ENCODE assay signal across 1 cellular context in the genomic region with DNA sequence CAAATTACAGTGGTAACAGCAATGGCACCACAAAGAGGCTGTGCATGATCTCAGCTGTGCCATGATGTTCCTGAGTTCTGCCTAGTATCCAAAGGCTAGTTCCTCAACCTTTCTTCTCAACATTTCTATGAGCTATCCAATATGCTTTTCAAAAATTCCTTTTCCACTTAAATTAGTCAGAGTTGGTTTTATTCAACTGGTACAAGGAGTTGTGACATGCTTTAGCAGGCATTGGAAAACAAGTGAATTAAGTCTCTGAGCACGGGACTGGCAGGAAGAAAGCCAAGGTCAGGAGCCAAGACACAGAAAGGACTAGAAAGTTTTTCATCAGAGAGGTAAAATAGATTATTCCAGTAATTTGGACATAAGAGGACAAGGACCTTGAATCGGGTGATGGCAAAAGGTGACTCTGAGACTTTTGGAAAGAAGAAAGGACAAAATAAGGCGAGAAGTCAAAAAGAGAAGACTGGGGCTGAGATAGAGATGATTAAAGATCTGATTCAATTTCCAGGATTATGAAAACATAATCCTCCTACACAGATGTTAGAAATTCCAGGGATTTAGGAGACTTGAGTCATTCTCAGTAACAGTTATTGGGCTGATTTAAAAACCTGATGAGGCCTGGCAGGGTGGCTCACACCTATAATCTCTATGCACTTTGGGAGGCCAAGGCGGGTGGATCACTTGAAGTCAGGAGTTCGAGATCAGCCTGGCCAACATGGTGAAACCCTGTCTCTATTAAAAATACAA.
TF ChIP-seq lines count a peak whose summit lies in the region.

No MANE protein-coding gene starts in this region.

TF ChIP-seq in HCT116, 20 proteins besides CTCF, POLR2A, EP300 and RAD21 (continued from another document):
- TF ChIP-seq, protein P1, sequence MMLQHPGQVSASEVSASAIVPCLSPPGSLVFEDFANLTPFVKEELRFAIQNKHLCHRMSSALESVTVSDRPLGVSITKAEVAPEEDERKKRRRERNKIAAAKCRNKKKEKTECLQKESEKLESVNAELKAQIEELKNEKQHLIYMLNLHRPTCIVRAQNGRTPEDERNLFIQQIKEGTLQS (IDR thresholded peaks at IDR 0.05), result no peak
- no peak for TF ChIP-seq SP1 (IDR thresholded peaks at IDR 0.05; ENCODE audit: low read depth)
- TF ChIP-seq CBX3 (IDR thresholded peaks at IDR 0.05; ENCODE audit: low read depth), result no peak
- no peak for TF ChIP-seq ELF1 (IDR thresholded peaks at IDR 0.05; ENCODE audit: borderline replicate concordance, low read depth)
- TF ChIP-seq CEBPB (IDR thresholded peaks at IDR 0.05; ENCODE audit: low read depth), result no peak
- TF ChIP-seq, protein P2, sequence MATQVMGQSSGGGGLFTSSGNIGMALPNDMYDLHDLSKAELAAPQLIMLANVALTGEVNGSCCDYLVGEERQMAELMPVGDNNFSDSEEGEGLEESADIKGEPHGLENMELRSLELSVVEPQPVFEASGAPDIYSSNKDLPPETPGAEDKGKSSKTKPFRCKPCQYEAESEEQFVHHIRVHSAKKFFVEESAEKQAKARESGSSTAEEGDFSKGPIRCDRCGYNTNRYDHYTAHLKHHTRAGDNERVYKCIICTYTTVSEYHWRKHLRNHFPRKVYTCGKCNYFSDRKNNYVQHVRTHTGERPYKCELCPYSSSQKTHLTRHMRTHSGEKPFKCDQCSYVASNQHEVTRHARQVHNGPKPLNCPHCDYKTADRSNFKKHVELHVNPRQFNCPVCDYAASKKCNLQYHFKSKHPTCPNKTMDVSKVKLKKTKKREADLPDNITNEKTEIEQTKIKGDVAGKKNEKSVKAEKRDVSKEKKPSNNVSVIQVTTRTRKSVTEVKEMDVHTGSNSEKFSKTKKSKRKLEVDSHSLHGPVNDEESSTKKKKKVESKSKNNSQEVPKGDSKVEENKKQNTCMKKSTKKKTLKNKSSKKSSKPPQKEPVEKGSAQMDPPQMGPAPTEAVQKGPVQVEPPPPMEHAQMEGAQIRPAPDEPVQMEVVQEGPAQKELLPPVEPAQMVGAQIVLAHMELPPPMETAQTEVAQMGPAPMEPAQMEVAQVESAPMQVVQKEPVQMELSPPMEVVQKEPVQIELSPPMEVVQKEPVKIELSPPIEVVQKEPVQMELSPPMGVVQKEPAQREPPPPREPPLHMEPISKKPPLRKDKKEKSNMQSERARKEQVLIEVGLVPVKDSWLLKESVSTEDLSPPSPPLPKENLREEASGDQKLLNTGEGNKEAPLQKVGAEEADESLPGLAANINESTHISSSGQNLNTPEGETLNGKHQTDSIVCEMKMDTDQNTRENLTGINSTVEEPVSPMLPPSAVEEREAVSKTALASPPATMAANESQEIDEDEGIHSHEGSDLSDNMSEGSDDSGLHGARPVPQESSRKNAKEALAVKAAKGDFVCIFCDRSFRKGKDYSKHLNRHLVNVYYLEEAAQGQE (IDR thresholded peaks at IDR 0.05; ENCODE audit: low read depth), result no peak
